21 cellular contexts compared by ENCODE assay signal in the genomic region with DNA sequence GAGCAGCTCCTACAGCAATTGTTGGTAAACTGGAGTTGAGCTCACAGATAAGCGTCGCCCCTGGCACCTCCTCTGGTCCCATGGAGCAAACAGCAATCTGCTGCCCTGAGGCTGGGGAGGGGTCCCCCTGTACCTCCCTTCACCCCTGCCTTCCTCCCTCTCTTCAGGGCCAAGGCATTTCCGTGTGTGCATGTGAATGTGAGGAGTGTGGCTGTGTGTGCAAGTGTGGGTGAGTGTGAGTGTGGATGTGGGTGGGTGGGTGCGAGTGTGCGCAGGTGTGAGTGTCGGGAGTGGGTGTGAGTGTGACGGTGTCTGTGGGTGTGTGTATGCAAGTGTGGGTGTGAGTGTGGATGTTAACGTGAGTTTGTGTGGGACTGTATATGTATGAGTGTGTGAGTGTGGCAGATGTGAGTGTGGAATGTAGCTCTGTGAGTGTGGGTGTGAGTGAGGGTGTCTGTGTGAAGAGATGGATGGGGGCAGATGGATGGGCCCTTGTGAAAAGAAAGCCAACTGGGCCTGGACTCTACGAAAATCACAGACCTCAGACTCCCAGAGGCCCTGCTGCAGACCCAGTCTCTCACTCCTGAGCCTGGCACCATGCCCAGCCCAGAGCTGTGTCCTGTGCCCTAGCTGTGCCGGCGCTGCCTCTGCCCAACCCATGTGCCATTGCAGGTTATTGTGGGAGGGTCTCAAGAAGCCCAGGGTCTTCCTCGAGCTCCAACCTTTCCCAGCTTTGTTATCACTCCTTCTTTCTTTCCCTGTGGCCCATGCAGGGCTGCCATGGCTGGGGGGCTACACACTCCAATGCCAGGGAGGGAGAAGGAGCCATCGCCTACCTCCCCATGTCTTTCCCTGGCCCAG.
DNase-seq lines count a peak whose midpoint lies in the region; ATAC-seq and TF ChIP-seq lines count a peak whose summit lies in the region.
"Had no signal": no experiment of that assay in that cellular context is flagged by ENCODE, and none has a peak within 500 bp of the region (broad histone marks: within the 10 kb centered on the region; RNA-seq: fewer than 3 reads in every experiment).

No MANE protein-coding gene starts in this region.

- ATAC-seq in activated CD8-positive, alpha-beta T cell treated with anti-CD3 and anti-CD28 coated beads, Interleukin-2, amount 10 ng/mL, durations not matched to agents 7 days and 5 days = no peak
- ATAC-seq in activated CD8-positive, alpha-beta T cell treated with anti-CD3 and anti-CD28 coated beads for 36 hours = no peak
- no peak for ATAC-seq in RWPE2 (ENCODE audit: low read depth)
- no peak for ATAC-seq in left lobe of liver
- no peak for ATAC-seq in GM18511 (IDR thresholded peaks at IDR 0.05; ENCODE audit: unreplicated experiment)
- ATAC-seq: activated T-cell treated with anti-CD3 and anti-CD28 coated beads, Interleukin-2, amount 50 U/mL, for 4 hours; body of pancreas; esophagus mucosa; psoas muscle had no signal

- no peaks in the 10 kb centered on the region for H3K27me3 Mint-ChIP-seq in activated CD8-positive, alpha-beta T cell treated with anti-CD3 and anti-CD28 coated beads, Interleukin-2, amount 10 ng/mL, durations not matched to agents 7 days and 5 days (ENCODE audit: low read depth)
- H3K27me3 Mint-ChIP-seq in activated CD8-positive, alpha-beta T cell treated with anti-CD3 and anti-CD28 coated beads for 36 hours = no peaks in the 10 kb centered on the region
- H3K27me3 Mint-ChIP-seq: activated CD4-positive, alpha-beta T cell treated with anti-CD3 and anti-CD28 coated beads, Interleukin-2, amount 10 ng/mL, durations not matched to agents 7 days and 5 days; activated naive CD8-positive, alpha-beta T cell had no signal

- no peak overlapping the region for H3K27ac Mint-ChIP-seq in activated CD8-positive, alpha-beta T cell treated with anti-CD3 and anti-CD28 coated beads, Interleukin-2, amount 10 ng/mL, durations not matched to agents 7 days and 5 days
- H3K27ac Mint-ChIP-seq in activated CD8-positive, alpha-beta T cell treated with anti-CD3 and anti-CD28 coated beads for 36 hours = no peak overlapping the region
- H3K27ac Mint-ChIP-seq: activated CD4-positive, alpha-beta T cell treated with anti-CD3 and anti-CD28 coated beads, Interleukin-2, amount 10 ng/mL, durations not matched to agents 7 days and 5 days; activated naive CD8-positive, alpha-beta T cell; memory B cell; natural killer cell treated with Interleukin-12 subunit alpha and Interleukin-12 subunit beta and Interleukin-15 and Interleukin-18, amount 100 ng/mL, for 72 hours had no signal

- no peaks in the 10 kb centered on the region for H3K27me3 ChIP-seq in RWPE2 (ENCODE audit: insufficient read depth, poor library complexity, severe bottlenecking)
- H3K27me3 ChIP-seq: body of pancreas had no signal

- no peaks in the 10 kb centered on the region for H3K9me3 ChIP-seq in RWPE2 (ENCODE audit: severe bottlenecking)
- H3K9me3 ChIP-seq: body of pancreas, psoas muscle had no signal

- intact Hi-C loops in activated CD8-positive, alpha-beta T cell treated with anti-CD3 and anti-CD28 coated beads for 36 hours (cut with micrococcal nuclease) = no loop called here

- no peaks in the 10 kb centered on the region for H3K4me1 ChIP-seq in RWPE2 (ENCODE audit: insufficient read depth, poor library complexity, severe bottlenecking)
- H3K4me1 ChIP-seq: body of pancreas, psoas muscle had no signal

- DNase-seq in activated CD8-positive, alpha-beta T cell treated with anti-CD3 and anti-CD28 coated beads, Interleukin-2, amount 10 ng/mL, durations not matched to agents 7 days and 5 days = peak; percentile 11
- no peak for DNase-seq in activated CD8-positive, alpha-beta T cell treated with anti-CD3 and anti-CD28 coated beads for 36 hours
- DNase-seq in RWPE2 (ENCODE audit: low spot score) = peak; percentile 41
- DNase-seq in left lobe of liver (ENCODE audit: low spot score) = peak; percentile 35
- DNase-seq in substantia nigra (lab: John Stamatoyannopoulos, UW) = peak in 23 of 49 donors; percentile 22 to 70 (median 46)
- no peak for DNase-seq in SIG-M5 (lab: John Stamatoyannopoulos, UW)
- no peak for DNase-seq in RKO (ENCODE audit: low spot score)
- DNase-seq: ACHN; activated CD4-positive, alpha-beta T cell treated with anti-CD3 and anti-CD28 coated beads, Interleukin-2, amount 10 ng/mL, durations not matched to agents 7 days and 5 days; activated T-cell treated with anti-CD3 and anti-CD28 coated beads, Interleukin-2, amount 50 U/mL, for 4 hours; DMS153; NCI-H2227 treated with DMSO at 0.1 percent for 48 hours; psoas muscle; SW 1271 had no signal

- POLR2A ChIA-PET in activated CD8-positive, alpha-beta T cell treated with anti-CD3 and anti-CD28 coated beads, Interleukin-2, amount 10 ng/mL, durations not matched to agents 7 days and 5 days (lab: Charles Lee) = no interaction called here
- POLR2A ChIA-PET in activated CD8-positive, alpha-beta T cell treated with anti-CD3 and anti-CD28 coated beads for 36 hours (lab: Charles Lee) = no interaction called here

- no peaks in the 10 kb centered on the region for H3K36me3 Mint-ChIP-seq in activated CD8-positive, alpha-beta T cell treated with anti-CD3 and anti-CD28 coated beads, Interleukin-2, amount 10 ng/mL, durations not matched to agents 7 days and 5 days (ENCODE audit: low read depth)
- H3K36me3 Mint-ChIP-seq in activated CD8-positive, alpha-beta T cell treated with anti-CD3 and anti-CD28 coated beads for 36 hours (ENCODE audit: low read depth) = no peaks in the 10 kb centered on the region
- H3K36me3 Mint-ChIP-seq: activated naive CD8-positive, alpha-beta T cell; memory B cell; natural killer cell treated with Interleukin-12 subunit alpha and Interleukin-12 subunit beta and Interleukin-15 and Interleukin-18, amount 100 ng/mL, for 72 hours had no signal

- H3K36me3 ChIP-seq in RWPE2 (ENCODE audit: low read depth) = no peaks in the 10 kb centered on the region

- no peaks in the 10 kb centered on the region for H3K4me1 Mint-ChIP-seq in activated CD8-positive, alpha-beta T cell treated with anti-CD3 and anti-CD28 coated beads, Interleukin-2, amount 10 ng/mL, durations not matched to agents 7 days and 5 days (ENCODE audit: low read depth)
- H3K4me1 Mint-ChIP-seq in activated CD8-positive, alpha-beta T cell treated with anti-CD3 and anti-CD28 coated beads for 36 hours (ENCODE audit: low read depth) = no peaks in the 10 kb centered on the region
- H3K4me1 Mint-ChIP-seq: activated CD4-positive, alpha-beta T cell treated with anti-CD3 and anti-CD28 coated beads, Interleukin-2, amount 10 ng/mL, durations not matched to agents 7 days and 5 days had no signal

- CTCF ChIA-PET in activated CD8-positive, alpha-beta T cell treated with anti-CD3 and anti-CD28 coated beads, Interleukin-2, amount 10 ng/mL, durations not matched to agents 7 days and 5 days (lab: Charles Lee) = no interaction called here
- CTCF ChIA-PET in activated CD8-positive, alpha-beta T cell treated with anti-CD3 and anti-CD28 coated beads for 36 hours (lab: Charles Lee) = no interaction called here

- H3K9me3 Mint-ChIP-seq in activated CD8-positive, alpha-beta T cell treated with anti-CD3 and anti-CD28 coated beads, Interleukin-2, amount 10 ng/mL, durations not matched to agents 7 days and 5 days (ENCODE audit: insufficient read depth) = no peaks in the 10 kb centered on the region
- H3K9me3 Mint-ChIP-seq in activated CD8-positive, alpha-beta T cell treated with anti-CD3 and anti-CD28 coated beads for 36 hours = no peaks in the 10 kb centered on the region
- H3K9me3 Mint-ChIP-seq: activated CD4-positive, alpha-beta T cell treated with anti-CD3 and anti-CD28 coated beads, Interleukin-2, amount 10 ng/mL, durations not matched to agents 7 days and 5 days; activated T-cell treated with anti-CD3 and anti-CD28 coated beads, Interleukin-2, amount 50 U/mL, for 4 hours; memory B cell; natural killer cell treated with Interleukin-12 subunit alpha and Interleukin-12 subunit beta and Interleukin-15 and Interleukin-18, amount 100 ng/mL, for 72 hours had no signal

- no peak overlapping the region for H3K4me3 Mint-ChIP-seq in activated CD8-positive, alpha-beta T cell treated with anti-CD3 and anti-CD28 coated beads, Interleukin-2, amount 10 ng/mL, durations not matched to agents 7 days and 5 days
- H3K4me3 Mint-ChIP-seq in activated CD8-positive, alpha-beta T cell treated with anti-CD3 and anti-CD28 coated beads for 36 hours = no peak overlapping the region
- H3K4me3 Mint-ChIP-seq: activated CD4-positive, alpha-beta T cell treated with anti-CD3 and anti-CD28 coated beads, Interleukin-2, amount 10 ng/mL, durations not matched to agents 7 days and 5 days; activated naive CD8-positive, alpha-beta T cell; activated T-cell treated with anti-CD3 and anti-CD28 coated beads, Interleukin-2, amount 50 U/mL, for 4 hours; memory B cell; natural killer cell treated with Interleukin-12 subunit alpha and Interleukin-12 subunit beta and Interleukin-15 and Interleukin-18, amount 100 ng/mL, for 72 hours had no signal

- no peak overlapping the region for H3K27ac ChIP-seq in RWPE2 (ENCODE audit: poor library complexity, severe bottlenecking)
- H3K27ac ChIP-seq in substantia nigra (ENCODE audit: low read depth, low read length, poor library complexity, severe bottlenecking) = peak overlapping the region; percentile 47
- H3K27ac ChIP-seq: body of pancreas, psoas muscle, RWPE1 had no signal

- H3K4me3 ChIP-seq in RWPE2 (ENCODE audit: severe bottlenecking) = no peak overlapping the region
- H3K4me3 ChIP-seq: body of pancreas, psoas muscle had no signal

- no peak for TF ChIP-seq CTCF in activated CD8-positive, alpha-beta T cell treated with anti-CD3 and anti-CD28 coated beads for 36 hours (IDR thresholded peaks at IDR 0.05)
- TF ChIP-seq CTCF in RWPE2 (IDR thresholded peaks at IDR 0.05; ENCODE audit: poor library complexity, severe bottlenecking) = no peak

Comparison
In these comparisons a context has a peak if more than half of its experiments do, and no peak if none do; other contexts are left out.
1. DNase-seq: peak in activated CD8-positive, alpha-beta T cell treated with anti-CD3 and anti-CD28 coated beads, Interleukin-2, amount 10 ng/mL, durations not matched to agents 7 days and 5 days (single experiment), RWPE2 (single experiment) and left lobe of liver (single experiment); none in activated CD8-positive, alpha-beta T cell treated with anti-CD3 and anti-CD28 coated beads for 36 hours (single experiment), SIG-M5 (single experiment) and RKO (single experiment).